Comparison of ENCODE assay signal across 23 cellular contexts in genomic region chr5:80905405-80905804, GRCh38.
"Had no signal": no experiment of that assay in that cellular context is flagged by ENCODE, and none has a peak within 500 bp of the region (broad histone marks: within the 10 kb centered on the region; RNA-seq: fewer than 3 reads in every experiment).

No MANE protein-coding gene starts in this region.

- ATAC-seq: activated naive CD8-positive, alpha-beta T cell treated with anti-CD3 and anti-CD28 coated beads, Interleukin-2, amount 50 U/mL, for 24 hours; body of pancreas; foreskin keratinocyte; naive thymus-derived CD8-positive, alpha-beta T cell had no signal

- H3K27ac ChIP-seq: body of pancreas, cardiac muscle cell, foreskin keratinocyte, left ventricle myocardium inferior, prostate gland, spleen, testis, uterus had no signal

- FAIRE-seq: endometrium had no signal

- H3K27me3 ChIP-seq: body of pancreas, cardiac muscle cell, foreskin keratinocyte, spleen, testis, uterus had no signal

- H3K4me3 ChIP-seq: body of pancreas, cardiac muscle cell, left ventricle myocardium inferior, prostate gland, spleen, testis, uterus had no signal

- H3K27ac Mint-ChIP-seq: activated CD4-positive, alpha-beta memory T cell treated with anti-CD3 and anti-CD28 coated beads for 36 hours; activated naive CD8-positive, alpha-beta T cell treated with anti-CD3 and anti-CD28 coated beads, Interleukin-2, amount 50 U/mL, for 24 hours; mesothelial cell of epicardium; naive thymus-derived CD8-positive, alpha-beta T cell had no signal

- H3K27me3 Mint-ChIP-seq: activated CD4-positive, alpha-beta memory T cell treated with anti-CD3 and anti-CD28 coated beads for 36 hours; activated naive CD8-positive, alpha-beta T cell treated with anti-CD3 and anti-CD28 coated beads, Interleukin-2, amount 50 U/mL, for 24 hours; naive thymus-derived CD8-positive, alpha-beta T cell had no signal

- H3K4me3 Mint-ChIP-seq: activated CD4-positive, alpha-beta memory T cell treated with anti-CD3 and anti-CD28 coated beads for 36 hours; activated naive CD8-positive, alpha-beta T cell treated with anti-CD3 and anti-CD28 coated beads, Interleukin-2, amount 50 U/mL, for 24 hours; immature natural killer cell; mesothelial cell of epicardium; naive thymus-derived CD8-positive, alpha-beta T cell had no signal

- H3K4me1 ChIP-seq: body of pancreas, foreskin keratinocyte, left ventricle myocardium inferior, prostate gland, spleen, testis, uterus had no signal

- H3K36me3 ChIP-seq: cardiac muscle cell, prostate gland, spleen, uterus had no signal

- H3K4me1 Mint-ChIP-seq: activated naive CD8-positive, alpha-beta T cell treated with anti-CD3 and anti-CD28 coated beads, Interleukin-2, amount 50 U/mL, for 24 hours; immature natural killer cell; mesothelial cell of epicardium; naive thymus-derived CD8-positive, alpha-beta T cell had no signal

- DNase-seq: activated CD4-positive, alpha-beta memory T cell treated with anti-CD3 and anti-CD28 coated beads for 36 hours; activated CD4-positive, alpha-beta T cell treated with anti-CD3 and anti-CD28 coated beads for 48 hours; activated CD4-positive, CD25-positive, alpha-beta regulatory T cell; activated gamma-delta T cell; activated naive CD4-positive, alpha-beta T cell treated with anti-CD3 and anti-CD28 coated beads, Interleukin-2, amount 50 U/mL, for 16 hours; activated naive CD8-positive, alpha-beta T cell treated with anti-CD3 and anti-CD28 coated beads, Interleukin-2, amount 50 U/mL, for 24 hours; anterior cingulate cortex; body of pancreas; foreskin keratinocyte; immature natural killer cell; kidney glomerular epithelial cell; left ventricle myocardium inferior; naive thymus-derived CD8-positive, alpha-beta T cell; spleen; stimulated activated CD4-positive, alpha-beta T cell treated with anti-CD3 and anti-CD28 coated beads, Interleukin-4, amount 100 ng/mL, for 1 hour; stimulated activated naive CD4-positive, alpha-beta T cell; testis; trophoblast cell; uterus had no signal

- H3K9me3 ChIP-seq: body of pancreas, prostate gland, testis had no signal
